Comparison of ENCODE assay signal across 1 cellular context in genomic region chr4:38889143-38889542, GRCh38.
TF ChIP-seq lines count a peak whose summit lies in the region.

No MANE protein-coding gene starts in this region.

TF ChIP-seq in GM12878, 131 proteins besides CTCF, POLR2A, EP300 and RAD21 (continued from another document):
- TF ChIP-seq IRF3 (IDR thresholded peaks at IDR 0.05) (no peak), NBN (IDR thresholded peaks at IDR 0.05) (peak; percentile 57; the same call in 1 of the 2 replicates), PML (IDR thresholded peaks at IDR 0.05; ENCODE audit: low read length) (0 out of 2 replicates have a peak, but pooled peaks have one; percentile 41), ATF7 (IDR thresholded peaks at IDR 0.05; ENCODE audit: low read depth) (peak; percentile 93), CEBPB (IDR thresholded peaks at IDR 0.05; ENCODE audit: borderline replicate concordance in 1 of 2, low read depth in 2 of 2, low read length in 2 of 2) (no peak), MXI1 (IDR thresholded peaks at IDR 0.05; ENCODE audit: low read depth, low read length) (no peak; the same call in 1 of the 2 replicates), MEF2B (IDR thresholded peaks at IDR 0.05; ENCODE audit: partially characterized antibody, poor library complexity, severe bottlenecking) (peak; percentile 52), SP1 (IDR thresholded peaks at IDR 0.05; ENCODE audit: low read depth, low read length) (no peak), NRF1 (conservative IDR thresholded peaks at IDR 0.05; ENCODE audit: low read depth, low read length) (no peak), SMAD1 (IDR thresholded peaks at IDR 0.05; ENCODE audit: low read depth, partially characterized antibody) (no peak), WRNIP1 (IDR thresholded peaks at IDR 0.05; ENCODE audit: borderline replicate concordance, low read depth, low read length) (no peak), ZBTB11 (CRISPR knock-in tag; IDR thresholded peaks at IDR 0.05) (no peak), PKNOX1 (IDR thresholded peaks at IDR 0.05) (peak; percentile 77), RUNX3 (IDR thresholded peaks at IDR 0.05; ENCODE audit: low read length) (no peak; the same call in 1 of the 2 replicates), SUPT20H (IDR thresholded peaks at IDR 0.05; ENCODE audit: borderline replicate concordance, control insufficient read depth, low read depth, low read length) (no peak), HDAC6 (IDR thresholded peaks at IDR 0.05; ENCODE audit: unreplicated experiment) (no peak), ZNF384 (IDR thresholded peaks at IDR 0.05; ENCODE audit: borderline replicate concordance, low read depth, low read length) (peak; percentile 90), ZNF24 (IDR thresholded peaks at IDR 0.05) (peak; percentile 80), TCF12 (IDR thresholded peaks at IDR 0.05; ENCODE audit: low read depth, low read length) (no peak), CREM (IDR thresholded peaks at IDR 0.05; ENCODE audit: low read depth) (peak; percentile 62), MTA2 (IDR thresholded peaks at IDR 0.05; ENCODE audit: low read depth) (peak; percentile 98), KAT2A (conservative IDR thresholded peaks at IDR 0.05; ENCODE audit: control insufficient read depth, low read depth, low read length) (no peak), MAX (IDR thresholded peaks at IDR 0.05; ENCODE audit: low read depth, low read length) (no peak), CBX3 (IDR thresholded peaks at IDR 0.05; ENCODE audit: borderline replicate concordance, low read depth) (no peak), NR2C2 (IDR thresholded peaks at IDR 0.05; ENCODE audit: borderline replicate concordance, control insufficient read depth, insufficient read length, low read depth) (no peak), RELB (IDR thresholded peaks at IDR 0.05; ENCODE audit: low read depth) (peak; percentile 83), RFX5 (IDR thresholded peaks at IDR 0.05; ENCODE audit: low read depth, low read length) (no peak), JUND (IDR thresholded peaks at IDR 0.05; ENCODE audit: low read depth, low read length) (peak; percentile 77), RCOR1 (conservative IDR thresholded peaks at IDR 0.05; ENCODE audit: low read depth, low read length) (no peak), EZH2 (IDR thresholded peaks at IDR 0.05; ENCODE audit: borderline replicate concordance, control insufficient read depth, low read depth, low read length) (no peak), BHLHE40 (IDR thresholded peaks at IDR 0.05; ENCODE audit: borderline replicate concordance in 1 of 2, low read depth in 2 of 2, low read length in 1 of 2) (peak in 1 of 2 experiments; percentile 41; a peak in 1 of 4 replicates), MYC (IDR thresholded peaks at IDR 0.05; ENCODE audit: insufficient read depth, insufficient read length, insufficient replicate concordance, low read length, severe bottlenecking) (no peak), CHD4 (IDR thresholded peaks at IDR 0.05) (no peak)
- TF ChIP-seq, protein P1, sequence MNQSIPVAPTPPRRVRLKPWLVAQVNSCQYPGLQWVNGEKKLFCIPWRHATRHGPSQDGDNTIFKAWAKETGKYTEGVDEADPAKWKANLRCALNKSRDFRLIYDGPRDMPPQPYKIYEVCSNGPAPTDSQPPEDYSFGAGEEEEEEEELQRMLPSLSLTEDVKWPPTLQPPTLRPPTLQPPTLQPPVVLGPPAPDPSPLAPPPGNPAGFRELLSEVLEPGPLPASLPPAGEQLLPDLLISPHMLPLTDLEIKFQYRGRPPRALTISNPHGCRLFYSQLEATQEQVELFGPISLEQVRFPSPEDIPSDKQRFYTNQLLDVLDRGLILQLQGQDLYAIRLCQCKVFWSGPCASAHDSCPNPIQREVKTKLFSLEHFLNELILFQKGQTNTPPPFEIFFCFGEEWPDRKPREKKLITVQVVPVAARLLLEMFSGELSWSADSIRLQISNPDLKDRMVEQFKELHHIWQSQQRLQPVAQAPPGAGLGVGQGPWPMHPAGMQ (IDR thresholded peaks at IDR 0.05; ENCODE audit: borderline replicate concordance): no peak
- TF ChIP-seq, protein P2, sequence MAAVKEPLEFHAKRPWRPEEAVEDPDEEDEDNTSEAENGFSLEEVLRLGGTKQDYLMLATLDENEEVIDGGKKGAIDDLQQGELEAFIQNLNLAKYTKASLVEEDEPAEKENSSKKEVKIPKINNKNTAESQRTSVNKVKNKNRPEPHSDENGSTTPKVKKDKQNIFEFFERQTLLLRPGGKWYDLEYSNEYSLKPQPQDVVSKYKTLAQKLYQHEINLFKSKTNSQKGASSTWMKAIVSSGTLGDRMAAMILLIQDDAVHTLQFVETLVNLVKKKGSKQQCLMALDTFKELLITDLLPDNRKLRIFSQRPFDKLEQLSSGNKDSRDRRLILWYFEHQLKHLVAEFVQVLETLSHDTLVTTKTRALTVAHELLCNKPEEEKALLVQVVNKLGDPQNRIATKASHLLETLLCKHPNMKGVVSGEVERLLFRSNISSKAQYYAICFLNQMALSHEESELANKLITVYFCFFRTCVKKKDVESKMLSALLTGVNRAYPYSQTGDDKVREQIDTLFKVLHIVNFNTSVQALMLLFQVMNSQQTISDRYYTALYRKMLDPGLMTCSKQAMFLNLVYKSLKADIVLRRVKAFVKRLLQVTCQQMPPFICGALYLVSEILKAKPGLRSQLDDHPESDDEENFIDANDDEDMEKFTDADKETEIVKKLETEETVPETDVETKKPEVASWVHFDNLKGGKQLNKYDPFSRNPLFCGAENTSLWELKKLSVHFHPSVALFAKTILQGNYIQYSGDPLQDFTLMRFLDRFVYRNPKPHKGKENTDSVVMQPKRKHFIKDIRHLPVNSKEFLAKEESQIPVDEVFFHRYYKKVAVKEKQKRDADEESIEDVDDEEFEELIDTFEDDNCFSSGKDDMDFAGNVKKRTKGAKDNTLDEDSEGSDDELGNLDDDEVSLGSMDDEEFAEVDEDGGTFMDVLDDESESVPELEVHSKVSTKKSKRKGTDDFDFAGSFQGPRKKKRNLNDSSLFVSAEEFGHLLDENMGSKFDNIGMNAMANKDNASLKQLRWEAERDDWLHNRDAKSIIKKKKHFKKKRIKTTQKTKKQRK (IDR thresholded peaks at IDR 0.05; ENCODE audit: low read depth, low read length): no peak
- TF ChIP-seq, protein P3, sequence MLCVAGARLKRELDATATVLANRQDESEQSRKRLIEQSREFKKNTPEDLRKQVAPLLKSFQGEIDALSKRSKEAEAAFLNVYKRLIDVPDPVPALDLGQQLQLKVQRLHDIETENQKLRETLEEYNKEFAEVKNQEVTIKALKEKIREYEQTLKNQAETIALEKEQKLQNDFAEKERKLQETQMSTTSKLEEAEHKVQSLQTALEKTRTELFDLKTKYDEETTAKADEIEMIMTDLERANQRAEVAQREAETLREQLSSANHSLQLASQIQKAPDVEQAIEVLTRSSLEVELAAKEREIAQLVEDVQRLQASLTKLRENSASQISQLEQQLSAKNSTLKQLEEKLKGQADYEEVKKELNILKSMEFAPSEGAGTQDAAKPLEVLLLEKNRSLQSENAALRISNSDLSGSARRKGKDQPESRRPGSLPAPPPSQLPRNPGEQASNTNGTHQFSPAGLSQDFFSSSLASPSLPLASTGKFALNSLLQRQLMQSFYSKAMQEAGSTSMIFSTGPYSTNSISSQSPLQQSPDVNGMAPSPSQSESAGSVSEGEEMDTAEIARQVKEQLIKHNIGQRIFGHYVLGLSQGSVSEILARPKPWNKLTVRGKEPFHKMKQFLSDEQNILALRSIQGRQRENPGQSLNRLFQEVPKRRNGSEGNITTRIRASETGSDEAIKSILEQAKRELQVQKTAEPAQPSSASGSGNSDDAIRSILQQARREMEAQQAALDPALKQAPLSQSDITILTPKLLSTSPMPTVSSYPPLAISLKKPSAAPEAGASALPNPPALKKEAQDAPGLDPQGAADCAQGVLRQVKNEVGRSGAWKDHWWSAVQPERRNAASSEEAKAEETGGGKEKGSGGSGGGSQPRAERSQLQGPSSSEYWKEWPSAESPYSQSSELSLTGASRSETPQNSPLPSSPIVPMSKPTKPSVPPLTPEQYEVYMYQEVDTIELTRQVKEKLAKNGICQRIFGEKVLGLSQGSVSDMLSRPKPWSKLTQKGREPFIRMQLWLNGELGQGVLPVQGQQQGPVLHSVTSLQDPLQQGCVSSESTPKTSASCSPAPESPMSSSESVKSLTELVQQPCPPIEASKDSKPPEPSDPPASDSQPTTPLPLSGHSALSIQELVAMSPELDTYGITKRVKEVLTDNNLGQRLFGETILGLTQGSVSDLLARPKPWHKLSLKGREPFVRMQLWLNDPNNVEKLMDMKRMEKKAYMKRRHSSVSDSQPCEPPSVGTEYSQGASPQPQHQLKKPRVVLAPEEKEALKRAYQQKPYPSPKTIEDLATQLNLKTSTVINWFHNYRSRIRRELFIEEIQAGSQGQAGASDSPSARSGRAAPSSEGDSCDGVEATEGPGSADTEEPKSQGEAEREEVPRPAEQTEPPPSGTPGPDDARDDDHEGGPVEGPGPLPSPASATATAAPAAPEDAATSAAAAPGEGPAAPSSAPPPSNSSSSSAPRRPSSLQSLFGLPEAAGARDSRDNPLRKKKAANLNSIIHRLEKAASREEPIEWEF (IDR thresholded peaks at IDR 0.05; ENCODE audit: insufficient replicate concordance, low read depth, low read length): peak; percentile 85
TF ChIP-seq in GM12878: peak in this region for 30.
